ENCODE assay signal across 11 cellular contexts in genomic region chr12:69897744-69898143, GRCh38.
DNase-seq lines count a peak whose midpoint lies in the region; ATAC-seq, FAIRE-seq and TF ChIP-seq lines count a peak whose summit lies in the region.
"Had no signal": no experiment of that assay in that cellular context is flagged by ENCODE, and none has a peak within 500 bp of the region (broad histone marks: within the 10 kb centered on the region; RNA-seq: fewer than 3 reads in every experiment).

No MANE protein-coding gene starts in this region.

- TF ChIP-seq CTCF in AG09319 (IDR thresholded peaks at IDR 0.05; ENCODE audit: low read depth, low read length) (no peak), endothelial cell of umbilical vein (IDR thresholded peaks at IDR 0.05; ENCODE audit: extremely low read depth in 1 of 2, insufficient read depth in 1 of 2, low read depth in 1 of 2, low read length in 2 of 2) (no peak)

- H2AK5ac ChIP-seq in mesendoderm (ENCODE audit: low read length) = no peak overlapping the region

- no peak overlapping the region for H2BK15ac ChIP-seq in mesendoderm (replicated peaks; ENCODE audit: low read depth)

- H3K56ac ChIP-seq in mesendoderm (ENCODE audit: low read length) = peak overlapping the region; percentile 56

- H3K4me3 ChIP-seq in MG63 (no peak overlapping the region), endothelial cell of umbilical vein (replicated peaks in 1 of 3; ENCODE audit: insufficient read depth in 1 of 3, low read depth in 1 of 3, low read length in 3 of 3) (no peak overlapping the region), mesendoderm (ENCODE audit: low read length) (no peak overlapping the region)
- H3K4me3 ChIP-seq: K562 had no signal

- intact Hi-C loops in endothelial cell of umbilical vein (cut with micrococcal nuclease) = no loop called here

- BruUV-seq in endothelial cell of umbilical vein (replicated peaks; lab: Mats Ljungman, UMichigan) = no TSS peak

- no peak for FAIRE-seq in endothelial cell of umbilical vein (lab: Jason Lieb, UNC)
- FAIRE-seq: K562 had no signal

- POLR2A ChIA-PET in endothelial cell of umbilical vein (lab: Charles Lee) = interaction anchor here (0.9 kb wide), 1 partner anchor 625 kb away, joined by 3 read pairs; no protein-coding TSS in a partner anchor

- peaks cover 12% of the 10 kb centered on the region for H3K4me1 ChIP-seq in endothelial cell of umbilical vein (ENCODE audit: control insufficient read depth, extremely low read depth, insufficient read depth, low read length)
- peaks cover 21% of the 10 kb centered on the region for H3K4me1 ChIP-seq in mesendoderm (ENCODE audit: control insufficient read depth, low read depth, low read length)

- no peaks in the 10 kb centered on the region for H3K9me1 ChIP-seq in endothelial cell of umbilical vein (replicated peaks; ENCODE audit: control insufficient read depth, extremely low read depth, insufficient read depth, low read length)

- H3K79me2 ChIP-seq in endothelial cell of umbilical vein (ENCODE audit: control insufficient read depth, insufficient read depth, low read length) = no peaks in the 10 kb centered on the region
- no peaks in the 10 kb centered on the region for H3K79me2 ChIP-seq in mesendoderm (ENCODE audit: control insufficient read depth, insufficient read depth, low read length)

- CTCF ChIA-PET in endothelial cell of umbilical vein (lab: Charles Lee) = no interaction called here

- ATAC-seq in T-helper 17 cell (no peak), GM18502 (IDR thresholded peaks at IDR 0.05; ENCODE audit: poor library complexity, unreplicated experiment) (no peak)
- ATAC-seq: K562 had no signal

- no peaks in the 10 kb centered on the region for H3K4me1 Mint-ChIP-seq in T-helper 17 cell
- H3K4me1 Mint-ChIP-seq: CD4-positive, alpha-beta memory T cell had no signal

- H3K4ac ChIP-seq in mesendoderm (ENCODE audit: low read depth, low read length) = peak overlapping the region; percentile 48

- H3K27ac ChIP-seq in endothelial cell of umbilical vein (ENCODE audit: insufficient read depth, low read depth, low read length) (no peak overlapping the region), mesendoderm (ENCODE audit: low read depth, low read length) (no peak overlapping the region)

- H3K4me2 ChIP-seq in endothelial cell of umbilical vein (ENCODE audit: insufficient read depth, low read length) (no peak overlapping the region), mesendoderm (ENCODE audit: low read length) (no peak overlapping the region)

- H3K23ac ChIP-seq in mesendoderm (ENCODE audit: low read length) = no peak overlapping the region

- H3K27me3 ChIP-seq in MG63 = no peaks in the 10 kb centered on the region
- no peaks in the 10 kb centered on the region for H3K27me3 ChIP-seq in endothelial cell of umbilical vein (ENCODE audit: control insufficient read depth in 2 of 2, insufficient read depth in 2 of 2, low read length in 2 of 2)
- no peaks in the 10 kb centered on the region for H3K27me3 ChIP-seq in mesendoderm (ENCODE audit: insufficient read depth, low read length, poor library complexity)

- H3K9me3 ChIP-seq in MG63 (no peaks in the 10 kb centered on the region), endothelial cell of umbilical vein (replicated peaks; ENCODE audit: control insufficient read depth, insufficient read depth, low read length) (no peaks in the 10 kb centered on the region), T-helper 17 cell (ENCODE audit: control insufficient read depth, low read length, poor library complexity, severe bottlenecking) (no peaks in the 10 kb centered on the region)

- no peak overlapping the region for H2AFZ ChIP-seq in endothelial cell of umbilical vein (ENCODE audit: low read depth, low read length)

- no peaks in the 10 kb centered on the region for H4K20me1 ChIP-seq in endothelial cell of umbilical vein (replicated peaks; ENCODE audit: control insufficient read depth, extremely low read depth, insufficient read depth, low read length)

- dilution Hi-C loops in endothelial cell of umbilical vein (cut with MboI; ENCODE audit: extremely low pct_ligation_motif_present, low sequenced_read_pairs) = no loop called here

- H3K9ac ChIP-seq in endothelial cell of umbilical vein (replicated peaks; ENCODE audit: extremely low read depth, insufficient read depth, low read length) (no peak overlapping the region), mesendoderm (ENCODE audit: low read length) (no peak overlapping the region)

- DNase-seq in AG09319 (ENCODE audit: extremely low read depth, low read depth) (peak; percentile 49), MG63 (peak; percentile 73), endothelial cell of umbilical vein (ENCODE audit: low read depth, low spot score) (peak; percentile 48), mesendoderm (peak; percentile 92), T-helper 17 cell (no peak), cortex of kidney (lab: John Stamatoyannopoulos, UW) (no peak), GDM1 (lab: John Stamatoyannopoulos, UW) (no peak)
- DNase-seq: activated naive CD4-positive, alpha-beta T cell treated with anti-CD3 and anti-CD28 coated beads for 36 hours; CD4-positive, alpha-beta memory T cell had no signal

- WGBS in mesendoderm (ENCODE audit: extremely low coverage, insufficient coverage, low lambda C conversion rate) = no CpG with 5 or more reads among the region's 1 CpG

- H3K36me3 ChIP-seq in MG63 (no peaks in the 10 kb centered on the region), endothelial cell of umbilical vein (ENCODE audit: control insufficient read depth in 2 of 2, extremely low read depth in 1 of 2, insufficient read depth in 2 of 2, low read length in 2 of 2) (no peaks in the 10 kb centered on the region), mesendoderm (ENCODE audit: control insufficient read depth, insufficient read depth, low read length) (no peaks in the 10 kb centered on the region)

- H3K18ac ChIP-seq in mesendoderm (ENCODE audit: low read length) = peak overlapping the region; percentile 10

- H2BK5ac ChIP-seq in mesendoderm (ENCODE audit: low read length) = peak overlapping the region; percentile 75

- no peaks in the 10 kb centered on the region for H3K79me1 ChIP-seq in mesendoderm (ENCODE audit: low read length)

- no peak overlapping the region for H3K27ac Mint-ChIP-seq in T-helper 17 cell
- H3K27ac Mint-ChIP-seq: activated naive CD4-positive, alpha-beta T cell treated with anti-CD3 and anti-CD28 coated beads for 36 hours; CD4-positive, alpha-beta memory T cell had no signal

- no peak for TF ChIP-seq POLR2A in endothelial cell of umbilical vein (IDR thresholded peaks at IDR 0.05; ENCODE audit: low read depth, low read length)

- H4K5ac ChIP-seq in mesendoderm (ENCODE audit: low read length) = no peak overlapping the region

- H2BK120ac ChIP-seq in mesendoderm (ENCODE audit: low read depth, low read length) = no peak overlapping the region

- H3K4me3 Mint-ChIP-seq in T-helper 17 cell = no peak overlapping the region
- H3K4me3 Mint-ChIP-seq: activated naive CD4-positive, alpha-beta T cell treated with anti-CD3 and anti-CD28 coated beads for 36 hours; CD4-positive, alpha-beta memory T cell had no signal

- no peaks in the 10 kb centered on the region for H3K36me3 Mint-ChIP-seq in T-helper 17 cell (ENCODE audit: low read depth)
- H3K36me3 Mint-ChIP-seq: CD4-positive, alpha-beta memory T cell had no signal

- H4K8ac ChIP-seq in mesendoderm (ENCODE audit: low read depth, low read length) = no peak overlapping the region

- peaks cover 16% of the 10 kb centered on the region for H3K27me3 Mint-ChIP-seq in T-helper 17 cell

TF ChIP-seq in endothelial cell of umbilical vein, 7 proteins besides CTCF, POLR2A, EP300 and RAD21:
- no peak for TF ChIP-seq MAX (IDR thresholded peaks at IDR 0.05; ENCODE audit: insufficient read depth, insufficient read length)
- TF ChIP-seq GATA2 (IDR thresholded peaks at IDR 0.05; ENCODE audit: insufficient read depth, insufficient read length, low read depth, low read length) = no peak
- no peak for TF ChIP-seq JUN (IDR thresholded peaks at IDR 0.05; ENCODE audit: borderline replicate concordance, insufficient read depth, insufficient read length, low read depth)
- no peak for TF ChIP-seq EZH2 (IDR thresholded peaks at IDR 0.05; ENCODE audit: borderline replicate concordance, low read depth, low read length, severe bottlenecking)

Comparison
In these comparisons a context has a peak if more than half of its experiments do, and no peak if none do; other contexts are left out.
1. DNase-seq: peak in AG09319 (single experiment), MG63 (single experiment), endothelial cell of umbilical vein (single experiment) and mesendoderm (single experiment); none in T-helper 17 cell (0 of 3), cortex of kidney (single experiment) and GDM1 (single experiment).